1 cellular context compared by ENCODE assay signal in the genomic region with DNA sequence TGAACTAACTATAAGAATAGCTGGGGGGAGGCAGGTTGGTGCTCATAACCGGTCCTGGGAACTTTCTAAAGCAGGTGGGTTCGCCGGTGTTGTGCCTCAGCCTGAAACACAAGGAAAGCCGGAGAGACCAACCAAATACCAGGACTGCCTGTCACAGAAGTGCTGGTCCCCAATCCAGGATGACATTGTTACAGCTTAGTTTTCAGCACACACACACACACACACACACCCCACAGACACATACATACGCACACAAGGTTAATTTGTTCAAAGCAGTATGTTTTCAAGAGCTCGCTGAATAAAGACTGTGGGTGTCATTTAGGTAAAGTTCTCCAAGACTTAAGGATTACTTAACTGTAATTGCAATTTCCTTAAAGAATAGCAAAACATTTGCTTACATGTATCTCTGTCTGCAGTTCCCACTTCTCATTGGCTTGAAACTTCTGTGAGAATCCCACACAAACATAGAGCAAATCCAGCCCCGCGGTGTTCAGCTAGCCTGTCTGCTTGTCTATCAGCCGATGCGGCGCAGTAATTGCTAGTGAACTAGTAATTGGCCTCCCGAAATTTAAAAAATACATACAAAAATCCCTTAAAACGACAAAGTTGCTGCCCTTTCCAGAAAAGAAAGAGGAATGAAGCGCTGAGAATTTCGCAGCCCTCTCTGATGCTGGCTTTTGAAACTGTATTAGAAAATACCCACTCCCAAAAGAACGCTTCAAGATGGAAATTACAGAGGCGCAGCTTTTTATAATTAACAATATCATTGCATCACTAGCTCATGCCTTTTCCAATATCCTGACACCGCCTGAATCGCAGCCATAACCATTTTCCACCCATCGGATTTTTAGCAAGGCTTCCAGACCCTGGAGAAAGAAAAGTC.
TF ChIP-seq lines count a peak whose summit lies in the region.

No MANE protein-coding gene starts in this region.

TF ChIP-seq in HCT116, 20 proteins besides CTCF, POLR2A, EP300 and RAD21 (continued from another document):
- TF ChIP-seq ZBTB33 (IDR thresholded peaks at IDR 0.05; ENCODE audit: extremely low read depth, insufficient replicate concordance, low read length) (no peak), YY1 (IDR thresholded peaks at IDR 0.05; ENCODE audit: extremely low read depth, insufficient replicate concordance, low read depth, low read length) (no peak), JUND (IDR thresholded peaks at IDR 0.05) (no peak), EZH2phosphoT487 (IDR thresholded peaks at IDR 0.05; ENCODE audit: borderline replicate concordance) (no peak), EZH2 (IDR thresholded peaks at IDR 0.05) (no peak), SRF (IDR thresholded peaks at IDR 0.05; ENCODE audit: low read depth) (no peak), CBX3 (IDR thresholded peaks at IDR 0.05; ENCODE audit: low read depth) (no peak), FOSL1 (IDR thresholded peaks at IDR 0.05; ENCODE audit: low read depth) (no peak)
- TF ChIP-seq, protein P1, sequence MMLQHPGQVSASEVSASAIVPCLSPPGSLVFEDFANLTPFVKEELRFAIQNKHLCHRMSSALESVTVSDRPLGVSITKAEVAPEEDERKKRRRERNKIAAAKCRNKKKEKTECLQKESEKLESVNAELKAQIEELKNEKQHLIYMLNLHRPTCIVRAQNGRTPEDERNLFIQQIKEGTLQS (IDR thresholded peaks at IDR 0.05) = no peak
